In the genomic region with DNA sequence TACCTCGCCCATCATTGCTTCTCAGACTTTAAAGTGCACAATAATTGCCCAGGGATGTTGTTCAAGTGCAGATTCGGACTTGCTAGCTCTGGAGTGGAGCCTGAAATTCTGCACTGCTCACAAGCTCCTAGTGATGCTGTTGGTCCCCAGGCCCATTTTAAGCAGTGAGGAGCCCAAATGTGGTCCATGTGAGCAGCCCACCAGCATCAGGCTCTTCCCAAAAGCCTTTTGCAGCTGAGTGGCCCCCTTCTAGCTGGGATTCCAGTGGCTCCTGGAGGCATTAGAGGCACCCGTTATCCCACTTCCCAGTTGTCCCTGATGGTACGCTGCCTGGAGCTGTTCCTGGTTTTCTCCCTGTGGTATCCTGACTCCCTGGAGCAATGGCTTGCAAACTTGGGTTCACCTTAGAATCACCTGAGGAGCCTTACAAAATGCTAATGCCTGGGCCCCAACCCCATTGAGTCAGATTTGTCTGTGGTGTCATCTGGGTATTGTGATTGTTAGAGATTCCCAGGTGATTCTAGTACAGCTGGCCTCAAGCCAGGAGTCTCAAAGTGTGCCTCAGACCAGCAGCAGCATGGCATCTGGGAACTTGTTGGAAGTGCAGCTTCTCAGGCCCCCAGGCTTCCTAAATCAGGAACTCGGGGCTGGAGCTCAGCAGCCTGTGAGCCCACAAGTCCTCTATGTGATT, we compare ENCODE assay signal across 21 cellular contexts.
A peak's percentile ranks its signal among the peaks of the same experiment; 100 is the strongest.
DNase-seq lines count a peak whose midpoint lies in the region; ATAC-seq and TF ChIP-seq lines count a peak whose summit lies in the region.
"Had no signal": no experiment of that assay in that cellular context is flagged by ENCODE, and none has a peak within 500 bp of the region (broad histone marks: within the 10 kb centered on the region; RNA-seq: fewer than 3 reads in every experiment).

No MANE protein-coding gene starts in this region.

- CTCF ChIA-PET in naive thymus-derived CD4-positive, alpha-beta T cell (lab: Charles Lee), result no interaction called here

- no peaks in the 10 kb centered on the region for H3K4me1 Mint-ChIP-seq in naive thymus-derived CD4-positive, alpha-beta T cell
- H3K4me1 Mint-ChIP-seq: immature natural killer cell had no signal

- H3K4me3 ChIP-seq in lung (no peak overlapping the region), mucosa of descending colon (no peak overlapping the region), BE2C (ENCODE audit: low read depth, low read length) (no peak overlapping the region)
- H3K4me3 ChIP-seq in naive thymus-derived CD4-positive, alpha-beta T cell (ENCODE audit: low read length), result no peak overlapping the region
- H3K4me3 ChIP-seq: gastroesophageal sphincter, sigmoid colon, tibial nerve had no signal

- intact Hi-C loops in naive thymus-derived CD4-positive, alpha-beta T cell (cut with micrococcal nuclease), result no loop called here
- intact Hi-C loops in mucosa of descending colon (cut with DNase I, micrococcal nuclease), result no loop called here

- peak overlapping the region in 1 of 2 donors; percentile 66 for H3K27ac ChIP-seq in lung (ENCODE audit: low read depth in 1 of 2, low read length in 1 of 2)
- no peak overlapping the region for H3K27ac ChIP-seq in naive thymus-derived CD4-positive, alpha-beta T cell (ENCODE audit: low read depth, low read length)
- H3K27ac ChIP-seq: gastroesophageal sphincter, neutrophil, tibial nerve had no signal

- H3K4me1 ChIP-seq in lung (ENCODE audit: control insufficient read depth in 2 of 2, insufficient read depth in 2 of 2, low read length in 2 of 2) (peaks cover 0 to 3% of the 10 kb centered on the region in 2 donors), mucosa of descending colon (ENCODE audit: low read depth) (no peaks in the 10 kb centered on the region), BE2C (no peaks in the 10 kb centered on the region)
- no peaks in the 10 kb centered on the region for H3K4me1 ChIP-seq in naive thymus-derived CD4-positive, alpha-beta T cell (ENCODE audit: control insufficient read depth in 2 of 2, insufficient read depth in 2 of 2, low read length in 2 of 2)
- H3K4me1 ChIP-seq: tibial nerve had no signal

- peaks cover 0 to 6% of the 10 kb centered on the region in 2 donors for H3K9me3 ChIP-seq in lung (ENCODE audit: control insufficient read depth in 2 of 2, insufficient read depth in 1 of 2, low read length in 1 of 2)
- H3K9me3 ChIP-seq in naive thymus-derived CD4-positive, alpha-beta T cell (ENCODE audit: control insufficient read depth in 2 of 3, low read length in 3 of 3), result peaks cover 0 to 6% (median 0%) of the 10 kb centered on the region in 3 experiments
- no peaks in the 10 kb centered on the region for H3K9me3 ChIP-seq in mucosa of descending colon
- H3K9me3 ChIP-seq in BE2C, result no peaks in the 10 kb centered on the region
- H3K9me3 ChIP-seq: neutrophil, sigmoid colon had no signal

- TF ChIP-seq CTCF in lung (IDR thresholded peaks at IDR 0.05; ENCODE audit: control extremely low read depth, extremely low read depth) (no peak), mucosa of descending colon (IDR thresholded peaks at IDR 0.05) (no peak), BE2C (IDR thresholded peaks at IDR 0.05; ENCODE audit: low read depth, low read length) (no peak)

- H3K27ac Mint-ChIP-seq in naive thymus-derived CD4-positive, alpha-beta T cell, result no peak overlapping the region
- H3K27ac Mint-ChIP-seq: immature natural killer cell, memory B cell had no signal

- no peak overlapping the region for H3K4me3 Mint-ChIP-seq in naive thymus-derived CD4-positive, alpha-beta T cell
- H3K4me3 Mint-ChIP-seq: immature natural killer cell, memory B cell had no signal

- POLR2A ChIA-PET in naive thymus-derived CD4-positive, alpha-beta T cell (lab: Charles Lee), result no interaction called here

- H3K36me3 Mint-ChIP-seq in naive thymus-derived CD4-positive, alpha-beta T cell, result no peaks in the 10 kb centered on the region
- H3K36me3 Mint-ChIP-seq: immature natural killer cell, memory B cell had no signal

- H3K27me3 ChIP-seq in lung (ENCODE audit: control insufficient read depth, insufficient read depth) (no peaks in the 10 kb centered on the region), BE2C (no peaks in the 10 kb centered on the region)
- no peaks in the 10 kb centered on the region for H3K27me3 ChIP-seq in naive thymus-derived CD4-positive, alpha-beta T cell (ENCODE audit: control insufficient read depth in 2 of 2, insufficient read depth in 2 of 2, low read length in 2 of 2)
- H3K27me3 ChIP-seq: gastroesophageal sphincter, neutrophil, sigmoid colon, tibial nerve had no signal

- peak; percentile 24 for DNase-seq in lung (ENCODE audit: low spot score)
- DNase-seq in naive thymus-derived CD4-positive, alpha-beta T cell, result no peak
- no peak for DNase-seq in mucosa of descending colon
- DNase-seq in occipital lobe (lab: John Stamatoyannopoulos, UW), result no peak
- DNase-seq in BE2C, result no peak
- DNase-seq: DMS53; immature natural killer cell; Kasumi-1; NCI-H146; NCI-H774; RPMI8226; stimulated activated CD4-positive, alpha-beta T cell treated with anti-CD3 and anti-CD28 coated beads, Interleukin-4, amount 100 ng/mL, for 1 hour; T-helper 1 cell had no signal

- peaks cover 0 to 5% (median 0%) of the 10 kb centered on the region in 5 donors for H3K27me3 Mint-ChIP-seq in naive thymus-derived CD4-positive, alpha-beta T cell

- peak; percentile 28 for ATAC-seq in GM18502 (IDR thresholded peaks at IDR 0.05; ENCODE audit: poor library complexity, unreplicated experiment)
- ATAC-seq in GM19463 (IDR thresholded peaks at IDR 0.05; ENCODE audit: unreplicated experiment), result peak; percentile 23
- peak; percentile 25 for ATAC-seq in HG03039 (IDR thresholded peaks at IDR 0.05; ENCODE audit: unreplicated experiment)
- no peak for ATAC-seq in lung (ENCODE audit: insufficient read depth, low FRiP score)
- no peak for ATAC-seq in naive thymus-derived CD4-positive, alpha-beta T cell
- ATAC-seq in mucosa of descending colon, result no peak

- H3K36me3 ChIP-seq in lung (ENCODE audit: control insufficient read depth in 2 of 2, insufficient read depth in 2 of 2, low read length in 2 of 2) (no peaks in the 10 kb centered on the region), mucosa of descending colon (ENCODE audit: low read depth) (no peaks in the 10 kb centered on the region), BE2C (no peaks in the 10 kb centered on the region)
- H3K36me3 ChIP-seq in naive thymus-derived CD4-positive, alpha-beta T cell (ENCODE audit: control insufficient read depth in 2 of 3, insufficient read depth in 3 of 3, low read length in 3 of 3), result no peaks in the 10 kb centered on the region
- H3K36me3 ChIP-seq: gastroesophageal sphincter, neutrophil, sigmoid colon, tibial nerve had no signal

- 82% methylated on average over 5 of the region's 5 CpGs for WGBS in lung, 2 donors

- H3K9me3 Mint-ChIP-seq in naive thymus-derived CD4-positive, alpha-beta T cell, result peaks cover 0 to 9% (median 2%) of the 10 kb centered on the region in 11 donors
- H3K9me3 Mint-ChIP-seq: memory B cell had no signal

Comparison
In these comparisons a context has a peak if more than half of its experiments do, and no peak if none do; other contexts are left out.
1. ATAC-seq: peak in GM18502 (single experiment), GM19463 (single experiment) and HG03039 (single experiment); none in lung (single experiment), naive thymus-derived CD4-positive, alpha-beta T cell (single experiment) and mucosa of descending colon (single experiment).